In the genomic region with DNA sequence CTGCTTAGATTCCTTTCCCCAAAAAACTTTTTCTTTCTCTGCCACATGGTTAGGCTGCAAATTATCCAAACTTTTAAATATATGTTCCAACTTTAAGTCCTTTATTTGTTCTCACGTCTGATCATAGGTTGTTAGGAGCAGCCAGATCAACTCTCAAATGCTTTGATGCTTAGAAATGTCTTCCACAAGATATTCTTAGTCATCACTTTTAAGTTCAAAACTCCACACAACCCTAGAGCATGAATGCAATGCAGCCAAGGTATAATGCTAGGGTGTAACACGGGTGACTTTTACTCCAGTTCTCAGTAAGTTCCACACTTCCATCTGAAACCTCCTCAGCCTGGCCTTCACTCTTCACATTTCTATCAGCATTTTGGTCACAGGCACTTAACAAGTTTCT, we compare ENCODE assay signal across 34 cellular contexts.
"Had no signal": no experiment of that assay in that cellular context is flagged by ENCODE, and none has a peak within 500 bp of the region (broad histone marks: within the 10 kb centered on the region; RNA-seq: fewer than 3 reads in every experiment).

No MANE protein-coding gene starts in this region.

- H3K27me3 ChIP-seq: adrenal gland, ascending aorta, body of pancreas, brain microvascular endothelial cell, breast epithelium, cardiac muscle cell had no signal

- ATAC-seq: activated naive CD4-positive, alpha-beta T cell treated with anti-CD3 and anti-CD28 coated beads, Interleukin-2, amount 50 U/mL, for 72 hours; activated naive CD8-positive, alpha-beta T cell treated with anti-CD3 and anti-CD28 coated beads, Interleukin-2, amount 50 U/mL, for 24 hours; activated T-cell treated with anti-CD3 and anti-CD28 coated beads, Interleukin-2, amount 50 U/mL, for 4 hours; activated T-cell treated with anti-CD3 and anti-CD28 coated beads, Interleukin-2, amount 50 U/mL, for 72 hours; activated T-helper 17 cell treated with anti-CD3 and anti-CD28 coated beads, Interleukin-2, amount 50 U/mL, for 72 hours; body of pancreas had no signal

- DNase-seq: activated effector memory CD4-positive, alpha-beta T cell treated with anti-CD3 and anti-CD28 coated beads, Interleukin-2, amount 50 U/mL, for 16 hours; activated effector memory CD4-positive, alpha-beta T cell treated with Interleukin-2 at 50 U/mL for 16 hours; activated gamma-delta T cell; activated gamma-delta T cell treated with Interleukin-2 at 50 U/mL for 16 hours; activated naive CD4-positive, alpha-beta T cell; activated naive CD4-positive, alpha-beta T cell treated with anti-CD3 and anti-CD28 coated beads for 36 hours; activated naive CD4-positive, alpha-beta T cell treated with anti-CD3 and anti-CD28 coated beads, Interleukin-2, amount 10 ng/mL, durations not matched to agents 7 days and 5 days; activated naive CD4-positive, alpha-beta T cell treated with anti-CD3 and anti-CD28 coated beads, Interleukin-2, amount 50 U/mL, for 16 hours; activated naive CD4-positive, alpha-beta T cell treated with Interleukin-2 at 50 U/mL for 16 hours; activated naive CD8-positive, alpha-beta T cell treated with anti-CD3 and anti-CD28 coated beads for 36 hours; activated naive CD8-positive, alpha-beta T cell treated with anti-CD3 and anti-CD28 coated beads, Interleukin-2, amount 10 ng/mL, durations not matched to agents 7 days and 5 days; activated naive CD8-positive, alpha-beta T cell treated with anti-CD3 and anti-CD28 coated beads, Interleukin-2, amount 50 U/mL, for 24 hours; activated T-cell treated with anti-CD3 and anti-CD28 coated beads, Interleukin-2, amount 50 U/mL, for 1 hour; activated T-cell treated with anti-CD3 and anti-CD28 coated beads, Interleukin-2, amount 50 U/mL, for 24 hours; activated T-cell treated with anti-CD3 and anti-CD28 coated beads, Interleukin-2, amount 50 U/mL, for 4 hours; activated T-cell treated with anti-CD3 and anti-CD28 coated beads, Interleukin-2, amount 50 U/mL, for 48 hours; activated T-cell treated with anti-CD3 and anti-CD28 coated beads, Interleukin-2, amount 50 U/mL, for 72 hours; adrenal gland; amniotic stem cell; amygdala; anterior cingulate cortex; aorta; body of pancreas; brain microvascular endothelial cell; caudate nucleus; central memory CD4-positive, alpha-beta T cell; cerebellar nuclear complex had no signal

- FAIRE-seq: astrocyte, bronchial epithelial cell had no signal

- H3K27ac ChIP-seq: adrenal gland, ascending aorta, body of pancreas, brain microvascular endothelial cell, breast epithelium, cardiac muscle cell had no signal

- H3K36me3 ChIP-seq: adrenal gland, ascending aorta, brain microvascular endothelial cell, breast epithelium, cardiac muscle cell had no signal

- H3K4me1 ChIP-seq: adrenal gland, ascending aorta, breast epithelium had no signal

- H3K4me3 ChIP-seq: adrenal gland, ascending aorta, body of pancreas, breast epithelium, cardiac muscle cell had no signal

- H3K9me3 ChIP-seq: adrenal gland, ascending aorta, body of pancreas, breast epithelium had no signal
